Comparison of ENCODE assay signal across 1 cellular context in genomic region chr15:101070024-101070423, GRCh38.
TF ChIP-seq lines count a peak whose summit lies in the region.

No MANE protein-coding gene starts in this region.

TF ChIP-seq in SK-N-SH, 30 proteins besides CTCF, POLR2A, EP300 and RAD21 (continued from another document):
- TF ChIP-seq IRF3 (IDR thresholded peaks at IDR 0.05; ENCODE audit: low read depth, low read length), result no peak
- no peak for TF ChIP-seq FOSL2 (IDR thresholded peaks at IDR 0.05; ENCODE audit: borderline replicate concordance, low read depth)
- no peak for TF ChIP-seq USF2 (IDR thresholded peaks at IDR 0.05; ENCODE audit: borderline replicate concordance, low read depth, low read length)
- TF ChIP-seq SMC3 (IDR thresholded peaks at IDR 0.05; ENCODE audit: low read depth, low read length), result no peak
- TF ChIP-seq POLR2AphosphoS5 (IDR thresholded peaks at IDR 0.05; ENCODE audit: low read depth, low read length), result no peak
- no peak for TF ChIP-seq NRF1 (IDR thresholded peaks at IDR 0.05; ENCODE audit: low read depth, low read length)
- TF ChIP-seq CHD2 (IDR thresholded peaks at IDR 0.05; ENCODE audit: low read length, partially characterized antibody), result no peak
- TF ChIP-seq TEAD4 (IDR thresholded peaks at IDR 0.05; ENCODE audit: borderline replicate concordance, insufficient read depth), result no peak
- TF ChIP-seq JUND (IDR thresholded peaks at IDR 0.05), result no peak
- TF ChIP-seq GABPA (IDR thresholded peaks at IDR 0.05; ENCODE audit: low read depth), result no peak
- TF ChIP-seq TCF12 (IDR thresholded peaks at IDR 0.05), result no peak
- TF ChIP-seq SIN3A (IDR thresholded peaks at IDR 0.05; ENCODE audit: borderline replicate concordance, low read depth, low read length), result no peak
